Comparison of ENCODE assay signal across 1 cellular context in genomic region chr10:80452069-80452468, GRCh38.
A peak's percentile ranks its signal among the peaks of the same experiment; 100 is the strongest.
TF ChIP-seq lines count a peak whose summit lies in the region.

No MANE protein-coding gene starts in this region.

TF ChIP-seq in GM12878, 131 proteins besides CTCF, POLR2A, EP300 and RAD21:
- TF ChIP-seq ZBTB11 (CRISPR knock-in tag; IDR thresholded peaks at IDR 0.05) (no peak), PML (IDR thresholded peaks at IDR 0.05; ENCODE audit: low read length) (no peak), ETV6 (conservative IDR thresholded peaks at IDR 0.05 in 1 of 2, IDR thresholded peaks at IDR 0.05 in 1 of 2; ENCODE audit: borderline replicate concordance in 1 of 2, low read depth in 1 of 2) (no peak), ZBTB40 (IDR thresholded peaks at IDR 0.05; ENCODE audit: borderline replicate concordance) (no peak), BHLHE40 (IDR thresholded peaks at IDR 0.05; ENCODE audit: borderline replicate concordance in 1 of 2, low read depth in 2 of 2, low read length in 1 of 2) (no peak), ZNF592 (IDR thresholded peaks at IDR 0.05) (no peak), MTA2 (IDR thresholded peaks at IDR 0.05; ENCODE audit: low read depth) (0 out of 2 replicates have a peak, but pooled peaks have one; percentile 14), SUPT20H (IDR thresholded peaks at IDR 0.05; ENCODE audit: borderline replicate concordance, control insufficient read depth, low read depth, low read length) (no peak), REST (IDR thresholded peaks at IDR 0.05; ENCODE audit: low read depth, low read length) (no peak)
